In the genomic region with DNA sequence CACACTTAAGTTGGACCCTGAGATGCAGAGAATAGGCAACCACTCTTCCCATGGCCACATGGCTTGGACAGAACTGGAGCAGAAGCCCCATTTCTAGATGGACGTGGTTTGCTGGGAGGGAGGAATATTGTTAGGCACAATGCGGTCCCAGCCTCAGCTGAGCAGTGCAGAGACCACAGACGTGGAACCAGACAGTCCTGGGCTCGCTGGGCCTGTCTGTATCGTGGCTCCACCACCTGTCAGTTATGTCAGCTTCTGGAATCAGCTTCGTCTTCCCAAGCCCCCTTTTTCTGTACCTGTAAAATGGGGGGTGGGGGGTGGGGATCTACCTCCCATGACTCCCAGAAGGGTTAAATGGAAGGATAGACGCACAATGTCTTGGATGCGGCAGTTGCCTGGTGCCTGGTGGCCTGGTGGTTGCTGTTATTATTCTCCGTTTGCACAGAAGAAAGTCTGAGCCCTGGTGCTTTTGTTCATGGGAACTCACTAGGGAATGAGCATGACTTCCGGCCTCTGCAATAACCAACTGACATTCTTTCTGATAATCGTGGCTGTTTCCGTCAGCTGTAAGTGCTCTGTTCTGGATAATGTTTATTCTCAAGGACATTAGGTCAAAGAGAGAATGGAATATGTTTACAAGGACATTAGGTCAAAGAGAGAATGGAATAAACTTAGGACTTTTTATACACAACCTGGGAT, we compare ENCODE assay signal across 1 cellular context.
TF ChIP-seq lines count a peak whose summit lies in the region.

No MANE protein-coding gene starts in this region.

TF ChIP-seq in HepG2, 621 proteins besides CTCF, POLR2A, EP300 and RAD21 (continued from another document):
- TF ChIP-seq, protein P1, sequence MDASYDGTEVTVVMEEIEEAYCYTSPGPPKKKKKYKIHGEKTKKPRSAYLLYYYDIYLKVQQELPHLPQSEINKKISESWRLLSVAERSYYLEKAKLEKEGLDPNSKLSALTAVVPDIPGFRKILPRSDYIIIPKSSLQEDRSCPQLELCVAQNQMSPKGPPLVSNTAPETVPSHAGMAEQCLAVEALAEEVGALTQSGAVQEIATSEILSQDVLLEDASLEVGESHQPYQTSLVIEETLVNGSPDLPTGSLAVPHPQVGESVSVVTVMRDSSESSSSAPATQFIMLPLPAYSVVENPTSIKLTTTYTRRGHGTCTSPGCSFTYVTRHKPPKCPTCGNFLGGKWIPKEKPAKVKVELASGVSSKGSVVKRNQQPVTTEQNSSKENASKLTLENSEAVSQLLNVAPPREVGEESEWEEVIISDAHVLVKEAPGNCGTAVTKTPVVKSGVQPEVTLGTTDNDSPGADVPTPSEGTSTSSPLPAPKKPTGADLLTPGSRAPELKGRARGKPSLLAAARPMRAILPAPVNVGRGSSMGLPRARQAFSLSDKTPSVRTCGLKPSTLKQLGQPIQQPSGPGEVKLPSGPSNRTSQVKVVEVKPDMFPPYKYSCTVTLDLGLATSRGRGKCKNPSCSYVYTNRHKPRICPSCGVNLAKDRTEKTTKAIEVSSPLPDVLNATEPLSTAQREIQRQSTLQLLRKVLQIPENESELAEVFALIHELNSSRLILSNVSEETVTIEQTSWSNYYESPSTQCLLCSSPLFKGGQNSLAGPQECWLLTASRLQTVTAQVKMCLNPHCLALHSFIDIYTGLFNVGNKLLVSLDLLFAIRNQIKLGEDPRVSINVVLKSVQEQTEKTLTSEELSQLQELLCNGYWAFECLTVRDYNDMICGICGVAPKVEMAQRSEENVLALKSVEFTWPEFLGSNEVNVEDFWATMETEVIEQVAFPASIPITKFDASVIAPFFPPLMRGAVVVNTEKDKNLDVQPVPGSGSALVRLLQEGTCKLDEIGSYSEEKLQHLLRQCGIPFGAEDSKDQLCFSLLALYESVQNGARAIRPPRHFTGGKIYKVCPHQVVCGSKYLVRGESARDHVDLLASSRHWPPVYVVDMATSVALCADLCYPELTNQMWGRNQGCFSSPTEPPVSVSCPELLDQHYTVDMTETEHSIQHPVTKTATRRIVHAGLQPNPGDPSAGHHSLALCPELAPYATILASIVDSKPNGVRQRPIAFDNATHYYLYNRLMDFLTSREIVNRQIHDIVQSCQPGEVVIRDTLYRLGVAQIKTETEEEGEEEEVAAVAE (CRISPR knock-in tag; IDR thresholded peaks at IDR 0.05; ENCODE audit: borderline replicate concordance) = no peak
- TF ChIP-seq ZNF350 (CRISPR knock-in tag; IDR thresholded peaks at IDR 0.05; ENCODE audit: borderline replicate concordance, low read depth) (no peak), ZNF333 (CRISPR knock-in tag; IDR thresholded peaks at IDR 0.05; ENCODE audit: borderline replicate concordance) (no peak), ATF7-NPFF (CRISPR knock-in tag; IDR thresholded peaks at IDR 0.05; ENCODE audit: low read depth) (no peak), ETV5 (CRISPR knock-in tag; IDR thresholded peaks at IDR 0.05; ENCODE audit: borderline replicate concordance) (peak; percentile 62; the same call in 1 of the 2 replicates), ZNF720 (CRISPR knock-in tag; IDR thresholded peaks at IDR 0.05) (no peak), ATRX (CRISPR knock-in tag; IDR thresholded peaks at IDR 0.05; ENCODE audit: borderline replicate concordance) (no peak), MLLT10 (CRISPR knock-in tag; IDR thresholded peaks at IDR 0.05) (no peak), ZNF235 (CRISPR knock-in tag; IDR thresholded peaks at IDR 0.05; ENCODE audit: borderline replicate concordance) (no peak), ZNF569 (CRISPR knock-in tag; IDR thresholded peaks at IDR 0.05; ENCODE audit: borderline replicate concordance) (no peak), ZZZ3 (CRISPR knock-in tag; IDR thresholded peaks at IDR 0.05; ENCODE audit: borderline replicate concordance) (no peak), ZNF878 (CRISPR knock-in tag; IDR thresholded peaks at IDR 0.05) (no peak), REL (CRISPR knock-in tag; conservative IDR thresholded peaks at IDR 0.05) (no peak), FOXC1 (CRISPR knock-in tag; IDR thresholded peaks at IDR 0.05; ENCODE audit: borderline replicate concordance) (0 out of 2 replicates have a peak, but pooled peaks have one; percentile 61), ZFP90 (CRISPR knock-in tag; IDR thresholded peaks at IDR 0.05; ENCODE audit: borderline replicate concordance) (no peak), RFXANK (CRISPR knock-in tag; IDR thresholded peaks at IDR 0.05) (no peak), CBX5 (CRISPR knock-in tag; IDR thresholded peaks at IDR 0.05; ENCODE audit: borderline replicate concordance) (no peak), SOX13 (IDR thresholded peaks at IDR 0.05) (no peak), SOX13 (CRISPR knock-in tag; conservative IDR thresholded peaks at IDR 0.05 in 1 of 2, IDR thresholded peaks at IDR 0.05 in 1 of 2) (peak in 1 of 2 experiments; percentile 50; a peak in 1 of 4 replicates)
- TF ChIP-seq, protein P2, sequence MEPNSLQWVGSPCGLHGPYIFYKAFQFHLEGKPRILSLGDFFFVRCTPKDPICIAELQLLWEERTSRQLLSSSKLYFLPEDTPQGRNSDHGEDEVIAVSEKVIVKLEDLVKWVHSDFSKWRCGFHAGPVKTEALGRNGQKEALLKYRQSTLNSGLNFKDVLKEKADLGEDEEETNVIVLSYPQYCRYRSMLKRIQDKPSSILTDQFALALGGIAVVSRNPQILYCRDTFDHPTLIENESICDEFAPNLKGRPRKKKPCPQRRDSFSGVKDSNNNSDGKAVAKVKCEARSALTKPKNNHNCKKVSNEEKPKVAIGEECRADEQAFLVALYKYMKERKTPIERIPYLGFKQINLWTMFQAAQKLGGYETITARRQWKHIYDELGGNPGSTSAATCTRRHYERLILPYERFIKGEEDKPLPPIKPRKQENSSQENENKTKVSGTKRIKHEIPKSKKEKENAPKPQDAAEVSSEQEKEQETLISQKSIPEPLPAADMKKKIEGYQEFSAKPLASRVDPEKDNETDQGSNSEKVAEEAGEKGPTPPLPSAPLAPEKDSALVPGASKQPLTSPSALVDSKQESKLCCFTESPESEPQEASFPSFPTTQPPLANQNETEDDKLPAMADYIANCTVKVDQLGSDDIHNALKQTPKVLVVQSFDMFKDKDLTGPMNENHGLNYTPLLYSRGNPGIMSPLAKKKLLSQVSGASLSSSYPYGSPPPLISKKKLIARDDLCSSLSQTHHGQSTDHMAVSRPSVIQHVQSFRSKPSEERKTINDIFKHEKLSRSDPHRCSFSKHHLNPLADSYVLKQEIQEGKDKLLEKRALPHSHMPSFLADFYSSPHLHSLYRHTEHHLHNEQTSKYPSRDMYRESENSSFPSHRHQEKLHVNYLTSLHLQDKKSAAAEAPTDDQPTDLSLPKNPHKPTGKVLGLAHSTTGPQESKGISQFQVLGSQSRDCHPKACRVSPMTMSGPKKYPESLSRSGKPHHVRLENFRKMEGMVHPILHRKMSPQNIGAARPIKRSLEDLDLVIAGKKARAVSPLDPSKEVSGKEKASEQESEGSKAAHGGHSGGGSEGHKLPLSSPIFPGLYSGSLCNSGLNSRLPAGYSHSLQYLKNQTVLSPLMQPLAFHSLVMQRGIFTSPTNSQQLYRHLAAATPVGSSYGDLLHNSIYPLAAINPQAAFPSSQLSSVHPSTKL (CRISPR knock-in tag; IDR thresholded peaks at IDR 0.05) = peak; percentile 45; the same call in 1 of the 2 replicates
